ENCODE assay signal across 8 cellular contexts in the genomic region with DNA sequence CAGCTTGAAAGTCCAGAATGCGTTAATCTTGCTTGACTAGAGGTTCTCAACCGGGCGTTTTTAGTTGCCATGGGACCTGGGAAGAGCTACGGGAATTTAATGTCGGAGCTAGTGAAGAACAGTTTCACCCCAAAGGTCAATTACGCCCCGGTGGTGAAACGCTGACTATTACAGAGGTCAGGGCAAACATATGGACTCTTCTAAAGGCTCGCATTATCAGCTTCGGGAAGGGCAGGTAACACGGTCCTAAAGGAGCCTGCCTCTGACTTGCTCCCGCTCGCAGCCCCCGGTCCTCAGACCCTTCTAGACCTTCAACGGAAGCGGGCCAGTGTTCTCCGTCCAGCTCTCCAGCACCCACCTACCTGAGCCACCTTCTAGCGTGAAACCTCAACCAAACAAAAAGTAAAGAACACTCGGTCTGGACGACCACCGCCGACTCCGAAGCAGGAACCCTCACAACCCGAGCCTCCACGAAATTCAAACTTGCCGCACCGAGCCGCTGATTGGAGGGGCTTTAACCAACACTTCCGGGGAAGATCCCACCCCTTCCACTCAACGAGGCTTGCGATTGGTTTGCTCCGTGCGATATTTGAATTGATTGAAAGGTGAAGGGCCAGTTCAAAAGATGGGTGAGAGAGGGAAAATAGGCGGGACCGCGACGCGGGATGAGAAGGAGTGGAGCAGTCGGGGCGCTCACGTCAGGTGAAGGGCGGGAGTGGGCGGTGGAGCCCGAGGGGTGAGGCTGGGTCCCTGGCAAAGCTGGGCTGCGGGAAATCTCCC. TPM values are rescaled to one million over a fixed set of nuclear protein-coding genes. Genes with fewer than 3 reads are reported as not detected.
A peak's percentile ranks its signal among the peaks of the same experiment; 100 is the strongest.
DNase-seq lines count a peak whose midpoint lies in the region; ATAC-seq and TF ChIP-seq lines count a peak whose summit lies in the region.

A gene with protein sequence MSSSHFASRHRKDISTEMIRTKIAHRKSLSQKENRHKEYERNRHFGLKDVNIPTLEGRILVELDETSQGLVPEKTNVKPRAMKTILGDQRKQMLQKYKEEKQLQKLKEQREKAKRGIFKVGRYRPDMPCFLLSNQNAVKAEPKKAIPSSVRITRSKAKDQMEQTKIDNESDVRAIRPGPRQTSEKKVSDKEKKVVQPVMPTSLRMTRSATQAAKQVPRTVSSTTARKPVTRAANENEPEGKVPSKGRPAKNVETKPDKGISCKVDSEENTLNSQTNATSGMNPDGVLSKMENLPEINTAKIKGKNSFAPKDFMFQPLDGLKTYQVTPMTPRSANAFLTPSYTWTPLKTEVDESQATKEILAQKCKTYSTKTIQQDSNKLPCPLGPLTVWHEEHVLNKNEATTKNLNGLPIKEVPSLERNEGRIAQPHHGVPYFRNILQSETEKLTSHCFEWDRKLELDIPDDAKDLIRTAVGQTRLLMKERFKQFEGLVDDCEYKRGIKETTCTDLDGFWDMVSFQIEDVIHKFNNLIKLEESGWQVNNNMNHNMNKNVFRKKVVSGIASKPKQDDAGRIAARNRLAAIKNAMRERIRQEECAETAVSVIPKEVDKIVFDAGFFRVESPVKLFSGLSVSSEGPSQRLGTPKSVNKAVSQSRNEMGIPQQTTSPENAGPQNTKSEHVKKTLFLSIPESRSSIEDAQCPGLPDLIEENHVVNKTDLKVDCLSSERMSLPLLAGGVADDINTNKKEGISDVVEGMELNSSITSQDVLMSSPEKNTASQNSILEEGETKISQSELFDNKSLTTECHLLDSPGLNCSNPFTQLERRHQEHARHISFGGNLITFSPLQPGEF (minus strand): TSS at position 485 of the 780 bp plus-strand sequence. CDS start 2,406 bp downstream, outside the sequence.

- ATAC-seq in HG03432 (IDR thresholded peaks at IDR 0.05; ENCODE audit: unreplicated experiment), result peak; percentile 98
- ATAC-seq in activated CD4-positive, CD25-positive, alpha-beta regulatory T cell treated with anti-CD3 and anti-CD28 coated beads, Interleukin-2, amount 50 U/mL, for 24 hours, result peak; percentile 98 to 99

- TF ChIP-seq POLR2A in GM19193 (IDR thresholded peaks at IDR 0.05; ENCODE audit: extremely low read depth, insufficient read depth, insufficient read length), result peak; percentile 76

- DNase-seq in Ammon's horn (ENCODE audit: low spot score) (peak; percentile 98), NCI-H460 (ENCODE audit: extremely low read depth, low read depth) (peak; percentile 99), cerebellar nuclear complex (lab: John Stamatoyannopoulos, UW) (peak; percentile 76 to 91), islet precursor cell (peak; percentile 98)
- peak; percentile 84 to 88 (median 86) for DNase-seq in stimulated activated CD4-positive, alpha-beta T cell treated with anti-CD3 and anti-CD28 coated beads, Interleukin-12 subunit alpha, Interleukin-12 subunit beta, amount 100 ng/mL, for 48 hours (ENCODE audit: low read depth in 2 of 3, low spot score in 1 of 3)

RNA-seq across cellular contexts. Expression of the gene that starts here (rescaled TPM):
- total RNA-seq in NCI-H460 (2014; rRNA removed; shearing (Covaris generic)), result 55.2 and 55.6 TPM in 2 replicates
- polyA plus RNA-seq in NCI-H460 (2014; cell fraction: nucleus; rRNA removed), result 47.6 and 62.3 TPM in 2 replicates

Comparison
In these comparisons a context has a peak if more than half of its experiments do, and no peak if none do; other contexts are left out.
1. Peak in every context shown above with its lines: DNase-seq and ATAC-seq.